Comparison of ENCODE assay signal across 30 cellular contexts in the genomic region with DNA sequence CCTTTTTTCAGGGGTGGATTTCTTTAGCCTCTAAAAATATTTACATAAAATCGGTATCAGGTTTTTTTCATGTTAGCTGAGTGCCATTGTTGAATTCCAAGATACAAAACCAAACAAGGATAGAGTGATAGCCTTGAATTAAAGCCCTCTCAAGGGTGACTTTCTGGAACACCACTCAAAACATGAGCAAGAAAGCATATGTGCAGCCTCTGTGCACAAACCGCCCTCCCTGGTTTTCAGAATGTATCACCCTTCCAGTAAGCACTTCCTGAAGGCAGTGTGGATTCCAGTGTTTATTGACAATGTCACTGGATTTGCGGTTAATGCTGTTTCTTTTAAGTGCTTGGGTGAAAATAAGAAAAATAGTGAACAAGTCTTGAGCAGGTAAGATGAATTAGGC.
"Had no signal": no experiment of that assay in that cellular context is flagged by ENCODE, and none has a peak within 500 bp of the region (broad histone marks: within the 10 kb centered on the region; RNA-seq: fewer than 3 reads in every experiment).

No MANE protein-coding gene starts in this region.

- H3K79me2 ChIP-seq: hepatocyte had no signal

- H3K36me3 ChIP-seq: brain microvascular endothelial cell, esophagus squamous epithelium, gastroesophageal sphincter, heart right ventricle, WERI-Rb-1 had no signal

- H3K4me1 ChIP-seq: esophagus squamous epithelium, gastroesophageal sphincter had no signal

- FAIRE-seq: astrocyte, bronchial epithelial cell had no signal

- H3K9me3 ChIP-seq: esophagus squamous epithelium, gastroesophageal sphincter had no signal

- H3K4me2 ChIP-seq: hepatocyte had no signal

- ATAC-seq: activated CD4-positive, CD25-positive, alpha-beta regulatory T cell treated with anti-CD3 and anti-CD28 coated beads, Interleukin-2, amount 50 U/mL, for 24 hours; activated CD8-positive, alpha-beta T cell treated with anti-CD3 and anti-CD28 coated beads for 36 hours; activated T-cell treated with anti-CD3 and anti-CD28 coated beads, Interleukin-2, amount 50 U/mL, for 4 hours; activated T-helper 17 cell treated with anti-CD3 and anti-CD28 coated beads, Interleukin-2, amount 50 U/mL, for 72 hours; effector memory CD8-positive, alpha-beta T cell; gastroesophageal sphincter; heart right ventricle had no signal

- H3K27ac ChIP-seq: brain microvascular endothelial cell, coronary artery, esophagus squamous epithelium, gastroesophageal sphincter, heart right ventricle, hepatocyte, WERI-Rb-1 had no signal

- DNase-seq: activated B cell treated with CpG ODN at 0.5 μM for 24 hours; activated CD4-positive, alpha-beta T cell treated with anti-CD3 and anti-CD28 coated beads for 48 hours; activated CD4-positive, alpha-beta T cell treated with anti-CD3 and anti-CD28 coated beads, Interleukin-2, amount 50 U/mL, for 1 hour; activated CD4-positive, alpha-beta T cell treated with anti-CD3 and anti-CD28 coated beads, Interleukin-2, amount 50 U/mL, for 48 hours; activated CD8-positive, alpha-beta memory T cell treated with anti-CD3 and anti-CD28 coated beads for 24 hours; activated CD8-positive, alpha-beta T cell treated with anti-CD3 and anti-CD28 coated beads for 36 hours; activated effector memory CD4-positive, alpha-beta T cell treated with Interleukin-2 at 50 U/mL for 16 hours; activated gamma-delta T cell treated with Interleukin-2 at 50 U/mL for 16 hours; activated naive CD4-positive, alpha-beta T cell treated with anti-CD3 and anti-CD28 coated beads, Interleukin-2, amount 50 U/mL, for 16 hours; activated naive CD4-positive, alpha-beta T cell treated with Interleukin-2 at 50 U/mL for 16 hours; activated T-cell treated with anti-CD3 and anti-CD28 coated beads, Interleukin-2, amount 50 U/mL, for 4 hours; amniotic stem cell; anterior cingulate cortex; brain microvascular endothelial cell; dermis blood vessel endothelial cell; effector CD4-positive, alpha-beta T cell; effector memory CD8-positive, alpha-beta T cell; erythroblast; esophagus squamous epithelium; foreskin melanocyte; heart right ventricle; T1000; WERI-Rb-1 had no signal

- H3K27me3 ChIP-seq: brain microvascular endothelial cell, esophagus squamous epithelium, gastroesophageal sphincter, heart right ventricle, hepatocyte had no signal

- H2AFZ ChIP-seq: hepatocyte had no signal

- H3K4me3 ChIP-seq: coronary artery, esophagus squamous epithelium, gastroesophageal sphincter, heart right ventricle, hepatocyte had no signal
